8 cellular contexts compared by ENCODE assay signal in genomic region chr17:67379251-67379630, GRCh38. TPM values are rescaled to one million over a fixed set of nuclear protein-coding genes. Genes with fewer than 3 reads are reported as not detected.
DNase-seq lines count a peak whose midpoint lies in the region; ATAC-seq and TF ChIP-seq lines count a peak whose summit lies in the region.

No MANE protein-coding gene starts in this region.

- H3K4me1 Mint-ChIP-seq in activated naive CD4-positive, alpha-beta T cell treated with anti-CD3 and anti-CD28 coated beads, Interleukin-2, amount 50 U/mL, for 24 hours: peaks cover 67% of the 10 kb centered on the region
- H3K4me1 Mint-ChIP-seq in MCF 10A (ENCODE audit: insufficient read depth, unreplicated experiment): peaks cover 13% of the 10 kb centered on the region

- H3K79me1 ChIP-seq in mesendoderm (ENCODE audit: low read length): peaks cover 10% of the 10 kb centered on the region

- CTCF ChIA-PET in MCF 10A (lab: Yijun Ruan, JAX): interaction anchor here (0.5 to 6.6 kb wide), 34 partner anchors 10 to 957 kb away, joined by 3 to 91 read pairs (median 4); partner anchors contain the start of gene PSMD12

- H3K27me3 ChIP-seq in mesendoderm (ENCODE audit: insufficient read depth, low read length, poor library complexity): no peaks in the 10 kb centered on the region

- DNase-seq in activated naive CD4-positive, alpha-beta T cell treated with anti-CD3 and anti-CD28 coated beads, Interleukin-2, amount 50 U/mL, for 16 hours: no peak
- DNase-seq in MCF 10A (ENCODE audit: unreplicated experiment) (no peak), mesendoderm (no peak), cortex of kidney (lab: John Stamatoyannopoulos, UW) (no peak)
- no peak for DNase-seq in stimulated activated CD8-positive, alpha-beta memory T cell treated with anti-CD3 and anti-CD28 coated beads, Interleukin-4, amount 100 ng/mL, for 48 hours

- H3K4me1 ChIP-seq in mesendoderm (ENCODE audit: control insufficient read depth, low read depth, low read length) (peaks cover 4% of the 10 kb centered on the region), urinary bladder (ENCODE audit: insufficient read depth) (no peaks in the 10 kb centered on the region)

- peak overlapping the region; percentile 15 for H3K4me3 ChIP-seq in mesendoderm (ENCODE audit: low read length)
- peak overlapping the region; percentile 87 for H3K4me3 ChIP-seq in urinary bladder (ENCODE audit: low read depth, low read length)

- peak overlapping the region; percentile 97 for H3K27ac Mint-ChIP-seq in activated naive CD4-positive, alpha-beta T cell treated with anti-CD3 and anti-CD28 coated beads, Interleukin-2, amount 50 U/mL, for 24 hours
- H3K27ac Mint-ChIP-seq in MCF 10A (ENCODE audit: low read depth, unreplicated experiment): peak overlapping the region; percentile 44

- peaks cover 3% of the 10 kb centered on the region for H3K36me3 Mint-ChIP-seq in activated naive CD4-positive, alpha-beta T cell treated with anti-CD3 and anti-CD28 coated beads, Interleukin-2, amount 50 U/mL, for 24 hours
- H3K36me3 Mint-ChIP-seq in MCF 10A (ENCODE audit: insufficient read depth, unreplicated experiment): no peaks in the 10 kb centered on the region

- peaks cover 20% of the 10 kb centered on the region for H3K79me2 ChIP-seq in mesendoderm (ENCODE audit: control insufficient read depth, insufficient read depth, low read length)

- H3K27me3 Mint-ChIP-seq in activated naive CD4-positive, alpha-beta T cell treated with anti-CD3 and anti-CD28 coated beads, Interleukin-2, amount 50 U/mL, for 24 hours: no peaks in the 10 kb centered on the region
- H3K27me3 Mint-ChIP-seq in MCF 10A (ENCODE audit: insufficient read depth, unreplicated experiment): no peaks in the 10 kb centered on the region

- peak overlapping the region; percentile 89 for H3K4me3 Mint-ChIP-seq in activated naive CD4-positive, alpha-beta T cell treated with anti-CD3 and anti-CD28 coated beads, Interleukin-2, amount 50 U/mL, for 24 hours
- peak overlapping the region; percentile 75 for H3K4me3 Mint-ChIP-seq in MCF 10A (ENCODE audit: unreplicated experiment)

- peak overlapping the region; percentile 51 for H3K4me2 ChIP-seq in mesendoderm (ENCODE audit: low read length)

- peak overlapping the region; percentile 64 for H2AK5ac ChIP-seq in mesendoderm (ENCODE audit: low read length)

- H3K36me3 ChIP-seq in mesendoderm (ENCODE audit: control insufficient read depth, insufficient read depth, low read length) (no peaks in the 10 kb centered on the region), urinary bladder (ENCODE audit: insufficient read depth) (no peaks in the 10 kb centered on the region)

- H4K8ac ChIP-seq in mesendoderm (ENCODE audit: low read depth, low read length): no peak overlapping the region

- peak overlapping the region; percentile 58 for H3K27ac ChIP-seq in mesendoderm (ENCODE audit: low read depth, low read length)
- H3K27ac ChIP-seq in urinary bladder (ENCODE audit: low read depth): no peak overlapping the region

- intact Hi-C loops in MCF 10A (cut with micrococcal nuclease): loop anchor here (2.0 to 10.0 kb wide), 3 partner anchors 224 to 336 kb away; partner anchors contain the start of gene NOL11

- H2BK15ac ChIP-seq in mesendoderm (replicated peaks; ENCODE audit: low read depth): no peak overlapping the region

- H3K23ac ChIP-seq in mesendoderm (ENCODE audit: low read length): peak overlapping the region; percentile 59

- no peak overlapping the region for H2BK5ac ChIP-seq in mesendoderm (ENCODE audit: low read length)

- H3K9me3 Mint-ChIP-seq in activated naive CD4-positive, alpha-beta T cell treated with anti-CD3 and anti-CD28 coated beads, Interleukin-2, amount 50 U/mL, for 24 hours: no peaks in the 10 kb centered on the region
- H3K9me3 Mint-ChIP-seq in MCF 10A (ENCODE audit: unreplicated experiment): no peaks in the 10 kb centered on the region

- TF ChIP-seq CTCF in MCF 10A (IDR thresholded peaks at IDR 0.05; ENCODE audit: unreplicated experiment): no peak

- peak overlapping the region; percentile 24 for H3K18ac ChIP-seq in mesendoderm (ENCODE audit: low read length)

- POLR2A ChIA-PET in MCF 10A (lab: Yijun Ruan, JAX): interaction anchor here (0.5 to 4.2 kb wide), 8 partner anchors 11 to 308 kb away, joined by 3 to 40 read pairs (median 5); no protein-coding TSS in a partner anchor

- H3K9ac ChIP-seq in mesendoderm (ENCODE audit: low read length): peak overlapping the region; percentile 60

- H2BK120ac ChIP-seq in mesendoderm (ENCODE audit: low read depth, low read length): no peak overlapping the region

- BruUV-seq in MCF 10A (replicated peaks; lab: Mats Ljungman, UMichigan): TSS peak; percentile 28

- no peak overlapping the region for H3K4ac ChIP-seq in mesendoderm (ENCODE audit: low read depth, low read length)

- WGBS in mesendoderm (ENCODE audit: extremely low coverage, insufficient coverage, low lambda C conversion rate): no CpG with 5 or more reads among the region's 8 CpGs
- 59% methylated on average over 8 of the region's 8 CpGs for WGBS in urinary bladder

- peak overlapping the region; percentile 47 for H4K5ac ChIP-seq in mesendoderm (ENCODE audit: low read length)

- no peak for ATAC-seq in GM21423 (IDR thresholded peaks at IDR 0.05; ENCODE audit: unreplicated experiment)

- peak overlapping the region; percentile 71 for H3K56ac ChIP-seq in mesendoderm (ENCODE audit: low read length)

RNA-seq across cellular contexts. Expression of gene PITPNC1, which starts 2.2 kb away (rescaled TPM):
- total RNA-seq in MCF 10A (2022) (28.3 and 40.1 TPM in 2 replicates), urinary bladder (9.3 TPM)
- 54.2 TPM for polyA plus RNA-seq in mesendoderm (2013, experiment 1 of 2)
- 52.1 TPM for polyA plus RNA-seq in mesendoderm (2013, experiment 2 of 2)
- 13.4 TPM for polyA plus RNA-seq in urinary bladder

RNA-seq across cellular contexts. Expression of gene PSMD12, which starts 12.9 kb away (rescaled TPM):
- total RNA-seq in MCF 10A (2022) (93.1 and 107 TPM in 2 replicates), urinary bladder (48.0 TPM)
- 86.5 TPM for polyA plus RNA-seq in mesendoderm (2013, experiment 1 of 2)
- polyA plus RNA-seq in mesendoderm (2013, experiment 2 of 2): 87.8 TPM
- polyA plus RNA-seq in urinary bladder: 21.1 TPM
